In genomic region chr19:52749780-52750179, GRCh38 we compare ENCODE assay signal across 27 cellular contexts.
"Had no signal": no experiment of that assay in that cellular context is flagged by ENCODE, and none has a peak within 500 bp of the region (broad histone marks: within the 10 kb centered on the region; RNA-seq: fewer than 3 reads in every experiment).

No MANE protein-coding gene starts in this region.

- H3K4me1 ChIP-seq: breast epithelium had no signal

- H3K27ac ChIP-seq: breast epithelium had no signal

- DNase-seq: activated CD4-positive, alpha-beta T cell treated with anti-CD3 and anti-CD28 coated beads for 4 hours; activated CD4-positive, alpha-beta T cell treated with anti-CD3 and anti-CD28 coated beads, Interleukin-2, amount 50 U/mL, for 4 hours; activated CD8-positive, alpha-beta T cell treated with anti-CD3 and anti-CD28 coated beads, Interleukin-2, amount 10 ng/mL, durations not matched to agents 7 days and 5 days; activated effector memory CD4-positive, alpha-beta T cell treated with Interleukin-2 at 50 U/mL for 16 hours; activated naive CD4-positive, alpha-beta T cell; activated T-cell treated with anti-CD3 and anti-CD28 coated beads, Interleukin-2, amount 50 U/mL, for 24 hours; aorta; caudate nucleus; Kasumi-1; NCI-H1092 treated with DMSO at 0.1 percent for 48 hours; NCI-H1417 treated with DMSO at 0.1 percent for 48 hours; NCI-H1694; NCI-H2029; NCI-H2107; NCI-H345; NCI-H510A; NCI-H526 treated with DMSO at 0.1 percent for 48 hours; NCI-H82; NK-92 treated with Interleukin-12 subunit alpha and Interleukin-12 subunit beta, amount 100 ng/mL, for 24 hours; PC-3; SHP77 treated with DMSO at 0.1 percent for 48 hours; T-helper 17 cell; T-helper 9 cell had no signal

- ATAC-seq: activated CD4-positive, CD25-positive, alpha-beta regulatory T cell treated with anti-CD3 and anti-CD28 coated beads, Interleukin-2, amount 50 U/mL, for 24 hours; activated CD8-positive, alpha-beta T cell treated with anti-CD3 and anti-CD28 coated beads, Interleukin-2, amount 10 ng/mL, durations not matched to agents 7 days and 5 days; PC-3; T-helper 17 cell had no signal

- H3K9me3 Mint-ChIP-seq: activated naive CD4-positive, alpha-beta T cell treated with anti-CD3 and anti-CD28 coated beads, Interleukin-2, amount 50 U/mL, for 24 hours had no signal

- H3K9me3 ChIP-seq: breast epithelium had no signal

- H3K36me3 ChIP-seq: breast epithelium had no signal

- H3K4me1 Mint-ChIP-seq: activated naive CD4-positive, alpha-beta T cell treated with anti-CD3 and anti-CD28 coated beads, Interleukin-2, amount 50 U/mL, for 24 hours; T-helper 17 cell had no signal

- H3K4me3 Mint-ChIP-seq: activated CD8-positive, alpha-beta T cell treated with anti-CD3 and anti-CD28 coated beads, Interleukin-2, amount 10 ng/mL, durations not matched to agents 7 days and 5 days; activated naive CD4-positive, alpha-beta T cell treated with anti-CD3 and anti-CD28 coated beads, Interleukin-2, amount 50 U/mL, for 24 hours; activated T-cell treated with anti-CD3 and anti-CD28 coated beads, Interleukin-2, amount 50 U/mL, for 24 hours; activated T-helper 1 cell treated with anti-CD3 and anti-CD28 coated beads, Interleukin-12 subunit alpha, Interleukin-12 subunit beta, Interleukin-2, Interleukin-4 antibody, amounts not matched to agents 30 ng/mL and 10 ng/mL and 1 ng/mL, durations not matched to agents 14 hours and 24 hours and 36 hours; T-helper 17 cell had no signal

- H3K4me3 ChIP-seq: breast epithelium had no signal

- H3K27ac Mint-ChIP-seq: activated CD8-positive, alpha-beta T cell treated with anti-CD3 and anti-CD28 coated beads, Interleukin-2, amount 10 ng/mL, durations not matched to agents 7 days and 5 days; activated naive CD4-positive, alpha-beta T cell treated with anti-CD3 and anti-CD28 coated beads, Interleukin-2, amount 50 U/mL, for 24 hours; activated T-cell treated with anti-CD3 and anti-CD28 coated beads, Interleukin-2, amount 50 U/mL, for 24 hours; activated T-helper 1 cell treated with anti-CD3 and anti-CD28 coated beads, Interleukin-12 subunit alpha, Interleukin-12 subunit beta, Interleukin-2, Interleukin-4 antibody, amounts not matched to agents 30 ng/mL and 10 ng/mL and 1 ng/mL, durations not matched to agents 14 hours and 24 hours and 36 hours; T-helper 17 cell had no signal

- H3K27me3 Mint-ChIP-seq: activated naive CD4-positive, alpha-beta T cell treated with anti-CD3 and anti-CD28 coated beads, Interleukin-2, amount 50 U/mL, for 24 hours; T-helper 17 cell had no signal

- H3K27me3 ChIP-seq: breast epithelium had no signal
